ENCODE assay signal across 1 cellular context in the genomic region with DNA sequence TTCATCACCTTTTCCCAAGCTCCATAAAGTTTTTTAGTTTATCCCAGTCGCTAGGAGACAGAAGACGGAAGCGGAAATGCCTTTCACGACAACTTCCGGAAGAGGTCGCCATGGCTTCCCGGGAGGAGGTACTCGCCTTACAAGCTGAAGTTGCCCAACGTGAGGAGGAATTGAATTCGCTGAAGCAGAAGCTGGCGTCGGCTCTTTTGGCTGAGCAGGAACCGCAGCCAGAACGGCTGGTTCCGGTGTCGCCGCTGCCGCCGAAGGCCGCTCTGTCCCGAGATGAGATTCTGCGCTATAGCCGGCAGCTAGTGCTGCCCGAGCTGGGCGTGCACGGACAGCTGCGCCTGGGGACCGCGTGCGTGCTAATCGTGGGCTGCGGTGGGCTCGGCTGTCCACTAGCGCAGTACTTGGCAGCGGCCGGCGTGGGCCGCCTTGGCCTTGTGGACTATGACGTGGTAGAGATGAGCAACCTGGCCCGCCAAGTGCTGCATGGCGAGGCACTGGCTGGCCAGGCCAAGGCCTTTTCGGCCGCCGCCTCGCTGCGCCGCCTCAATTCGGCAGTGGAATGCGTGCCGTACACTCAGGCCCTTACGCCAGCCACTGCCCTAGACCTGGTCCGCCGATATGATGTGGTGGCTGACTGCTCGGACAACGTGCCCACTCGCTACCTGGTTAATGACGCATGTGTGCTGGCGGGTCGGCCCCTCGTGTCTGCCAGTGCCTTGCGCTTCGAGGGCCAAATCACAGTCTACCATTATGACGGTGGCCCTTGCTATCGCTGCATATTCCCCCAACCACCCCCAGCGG.
TF ChIP-seq lines count a peak whose summit lies in the region.

A gene with protein sequence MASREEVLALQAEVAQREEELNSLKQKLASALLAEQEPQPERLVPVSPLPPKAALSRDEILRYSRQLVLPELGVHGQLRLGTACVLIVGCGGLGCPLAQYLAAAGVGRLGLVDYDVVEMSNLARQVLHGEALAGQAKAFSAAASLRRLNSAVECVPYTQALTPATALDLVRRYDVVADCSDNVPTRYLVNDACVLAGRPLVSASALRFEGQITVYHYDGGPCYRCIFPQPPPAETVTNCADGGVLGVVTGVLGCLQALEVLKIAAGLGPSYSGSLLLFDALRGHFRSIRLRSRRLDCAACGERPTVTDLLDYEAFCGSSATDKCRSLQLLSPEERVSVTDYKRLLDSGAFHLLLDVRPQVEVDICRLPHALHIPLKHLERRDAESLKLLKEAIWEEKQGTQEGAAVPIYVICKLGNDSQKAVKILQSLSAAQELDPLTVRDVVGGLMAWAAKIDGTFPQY (plus strand): TSS at position 86 of the 810 bp plus-strand sequence. CDS start 25 bp downstream, at position 111.

TF ChIP-seq in K562, 482 proteins besides CTCF, POLR2A, EP300 and RAD21 (continued from another document and continues in another):
- TF ChIP-seq AFF4 (CRISPR knock-in tag; IDR thresholded peaks at IDR 0.05): 0 out of 2 replicates have a peak, but pooled peaks have one; percentile 5
- TF ChIP-seq RBBP5 (IDR thresholded peaks at IDR 0.05; ENCODE audit: borderline replicate concordance, insufficient read depth, low read length, poor library complexity, severe bottlenecking): peak; percentile 91
- no peak for TF ChIP-seq ZNF584 (CRISPR knock-in tag; IDR thresholded peaks at IDR 0.05; ENCODE audit: low read depth)
- peak; percentile 96; the same call in 1 of the 2 replicates for TF ChIP-seq ELF1 (tag; IDR thresholded peaks at IDR 0.05)
- no peak for TF ChIP-seq ZNF280B (CRISPR knock-in tag; IDR thresholded peaks at IDR 0.05)
- TF ChIP-seq MNT (conservative IDR thresholded peaks at IDR 0.05): peak; percentile 76 to 90
- no peak for TF ChIP-seq GATAD2B (IDR thresholded peaks at IDR 0.05; ENCODE audit: borderline replicate concordance)
- TF ChIP-seq XRCC4 (IDR thresholded peaks at IDR 0.05; ENCODE audit: extremely low read depth, insufficient read depth, insufficient read length): no peak
- 0 out of 2 replicates have a peak, but pooled peaks have one; percentile 2 for TF ChIP-seq NCOR1 (IDR thresholded peaks at IDR 0.05)
- TF ChIP-seq KAT7 (CRISPR knock-in tag; IDR thresholded peaks at IDR 0.05; ENCODE audit: borderline replicate concordance): peak; percentile 85; the same call in 1 of the 2 replicates
- no peak for TF ChIP-seq JUN (IDR thresholded peaks at IDR 0.05; ENCODE audit: borderline replicate concordance, low read depth, low read length)
- peak; percentile 49; the same call in 1 of the 2 replicates for TF ChIP-seq JUN (CRISPR knock-in tag; IDR thresholded peaks at IDR 0.05; ENCODE audit: borderline replicate concordance)
- 0 out of 2 replicates have a peak, but pooled peaks have one; percentile 8 for TF ChIP-seq TEAD4 (IDR thresholded peaks at IDR 0.05; ENCODE audit: low read length)
- 0 out of 2 replicates have a peak, but pooled peaks have one; percentile 16 for TF ChIP-seq TEAD4 (CRISPR knock-in tag; IDR thresholded peaks at IDR 0.05; ENCODE audit: borderline replicate concordance)
- TF ChIP-seq MED1 (CRISPR knock-in tag; IDR thresholded peaks at IDR 0.05; ENCODE audit: borderline replicate concordance): 0 out of 2 replicates have a peak, but pooled peaks have one; percentile 61
- TF ChIP-seq TCF7L2 (IDR thresholded peaks at IDR 0.05; ENCODE audit: low read depth, low read length): no peak
- TF ChIP-seq TCF3 (CRISPR knock-in tag; IDR thresholded peaks at IDR 0.05): 0 out of 2 replicates have a peak, but pooled peaks have one; percentile 9
- TF ChIP-seq ZC3H4 (CRISPR knock-in tag; IDR thresholded peaks at IDR 0.05; ENCODE audit: borderline replicate concordance): peak; percentile 69; the same call in 1 of the 2 replicates
- TF ChIP-seq, protein P1, sequence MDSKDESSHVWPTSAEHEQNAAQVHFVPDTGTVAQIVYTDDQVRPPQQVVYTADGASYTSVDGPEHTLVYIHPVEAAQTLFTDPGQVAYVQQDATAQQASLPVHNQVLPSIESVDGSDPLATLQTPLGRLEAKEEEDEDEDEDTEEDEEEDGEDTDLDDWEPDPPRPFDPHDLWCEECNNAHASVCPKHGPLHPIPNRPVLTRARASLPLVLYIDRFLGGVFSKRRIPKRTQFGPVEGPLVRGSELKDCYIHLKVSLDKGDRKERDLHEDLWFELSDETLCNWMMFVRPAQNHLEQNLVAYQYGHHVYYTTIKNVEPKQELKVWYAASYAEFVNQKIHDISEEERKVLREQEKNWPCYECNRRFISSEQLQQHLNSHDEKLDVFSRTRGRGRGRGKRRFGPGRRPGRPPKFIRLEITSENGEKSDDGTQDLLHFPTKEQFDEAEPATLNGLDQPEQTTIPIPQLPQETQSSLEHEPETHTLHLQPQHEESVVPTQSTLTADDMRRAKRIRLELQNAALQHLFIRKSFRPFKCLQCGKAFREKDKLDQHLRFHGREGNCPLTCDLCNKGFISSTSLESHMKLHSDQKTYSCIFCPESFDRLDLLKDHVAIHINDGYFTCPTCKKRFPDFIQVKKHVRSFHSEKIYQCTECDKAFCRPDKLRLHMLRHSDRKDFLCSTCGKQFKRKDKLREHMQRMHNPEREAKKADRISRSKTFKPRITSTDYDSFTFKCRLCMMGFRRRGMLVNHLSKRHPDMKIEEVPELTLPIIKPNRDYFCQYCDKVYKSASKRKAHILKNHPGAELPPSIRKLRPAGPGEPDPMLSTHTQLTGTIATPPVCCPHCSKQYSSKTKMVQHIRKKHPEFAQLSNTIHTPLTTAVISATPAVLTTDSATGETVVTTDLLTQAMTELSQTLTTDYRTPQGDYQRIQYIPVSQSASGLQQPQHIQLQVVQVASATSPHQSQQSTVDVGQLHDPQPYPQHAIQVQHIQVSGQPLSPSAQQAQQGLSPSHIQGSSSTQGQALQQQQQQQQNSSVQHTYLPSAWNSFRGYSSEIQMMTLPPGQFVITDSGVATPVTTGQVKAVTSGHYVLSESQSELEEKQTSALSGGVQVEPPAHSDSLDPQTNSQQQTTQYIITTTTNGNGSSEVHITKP (IDR thresholded peaks at IDR 0.05; ENCODE audit: partially characterized antibody): no peak
- peak; percentile 84; the same call in 1 of the 2 replicates for TF ChIP-seq PHF8 (IDR thresholded peaks at IDR 0.05; ENCODE audit: borderline replicate concordance, low read length)
- TF ChIP-seq FOXA3 (CRISPR knock-in tag; conservative IDR thresholded peaks at IDR 0.05 in 1 of 2, IDR thresholded peaks at IDR 0.05 in 1 of 2): peak in 1 of 2 experiments; percentile 38; a peak in 1 of 4 replicates
- peak; percentile 92 for TF ChIP-seq GABPA (tag; conservative IDR thresholded peaks at IDR 0.05; ENCODE audit: low read depth)
- TF ChIP-seq E2F8 (IDR thresholded peaks at IDR 0.05; ENCODE audit: low read depth, partially characterized antibody): peak; percentile 80
- TF ChIP-seq ZNF165 (CRISPR knock-in tag; IDR thresholded peaks at IDR 0.05; ENCODE audit: borderline replicate concordance): no peak
- peak; percentile 89 for TF ChIP-seq SAP30 (IDR thresholded peaks at IDR 0.05; ENCODE audit: borderline replicate concordance, insufficient read depth, low read depth, low read length, poor library complexity, severe bottlenecking)
- TF ChIP-seq RFX1 (IDR thresholded peaks at IDR 0.05): peak; percentile 99
- peak; percentile 67 for TF ChIP-seq HDAC3 (IDR thresholded peaks at IDR 0.05; ENCODE audit: borderline replicate concordance, partially characterized antibody)
- TF ChIP-seq RB1 (IDR thresholded peaks at IDR 0.05; ENCODE audit: low read depth): 0 out of 2 replicates have a peak, but pooled peaks have one; percentile 4
- TF ChIP-seq, protein P2, sequence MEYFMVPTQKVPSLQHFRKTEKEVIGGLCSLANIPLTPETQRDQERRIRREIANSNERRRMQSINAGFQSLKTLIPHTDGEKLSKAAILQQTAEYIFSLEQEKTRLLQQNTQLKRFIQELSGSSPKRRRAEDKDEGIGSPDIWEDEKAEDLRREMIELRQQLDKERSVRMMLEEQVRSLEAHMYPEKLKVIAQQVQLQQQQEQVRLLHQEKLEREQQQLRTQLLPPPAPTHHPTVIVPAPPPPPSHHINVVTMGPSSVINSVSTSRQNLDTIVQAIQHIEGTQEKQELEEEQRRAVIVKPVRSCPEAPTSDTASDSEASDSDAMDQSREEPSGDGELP (CRISPR knock-in tag; IDR thresholded peaks at IDR 0.05; ENCODE audit: borderline replicate concordance): peak; percentile 72; the same call in 1 of the 2 replicates
- TF ChIP-seq ZNF184 (CRISPR knock-in tag; IDR thresholded peaks at IDR 0.05): no peak
- TF ChIP-seq L3MBTL2 (IDR thresholded peaks at IDR 0.05): peak; percentile 22; the same call in 1 of the 2 replicates
- TF ChIP-seq HDAC2 (IDR thresholded peaks at IDR 0.05): peak; percentile 86
- peak; percentile 55 for TF ChIP-seq ZFX (CRISPR knock-in tag; IDR thresholded peaks at IDR 0.05)
- peak in 1 of 2 experiments; percentile 96; a peak in 2 of 4 replicates for TF ChIP-seq CSDE1 (IDR thresholded peaks at IDR 0.05)
- TF ChIP-seq ARNT (IDR thresholded peaks at IDR 0.05): peak in 1 of 2 experiments; percentile 6; a peak in 1 of 4 replicates
- TF ChIP-seq CREB1 (IDR thresholded peaks at IDR 0.05): no peak; the same call in 1 of the 2 replicates
- TF ChIP-seq CREB1 (CRISPR knock-in tag; IDR thresholded peaks at IDR 0.05): peak; percentile 57
- TF ChIP-seq BRD9 (IDR thresholded peaks at IDR 0.05; ENCODE audit: low read depth, partially characterized antibody): no peak
- TF ChIP-seq, protein P3, sequence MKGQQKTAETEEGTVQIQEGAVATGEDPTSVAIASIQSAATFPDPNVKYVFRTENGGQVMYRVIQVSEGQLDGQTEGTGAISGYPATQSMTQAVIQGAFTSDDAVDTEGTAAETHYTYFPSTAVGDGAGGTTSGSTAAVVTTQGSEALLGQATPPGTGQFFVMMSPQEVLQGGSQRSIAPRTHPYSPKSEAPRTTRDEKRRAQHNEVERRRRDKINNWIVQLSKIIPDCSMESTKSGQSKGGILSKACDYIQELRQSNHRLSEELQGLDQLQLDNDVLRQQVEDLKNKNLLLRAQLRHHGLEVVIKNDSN (CRISPR knock-in tag; IDR thresholded peaks at IDR 0.05): peak; percentile 52
- TF ChIP-seq FOXK2 (conservative IDR thresholded peaks at IDR 0.05 in 1 of 2, IDR thresholded peaks at IDR 0.05 in 1 of 2; ENCODE audit: low read depth in 2 of 2): peak in 1 of 2 experiments; percentile 66; a peak in 2 of 4 replicates
- TF ChIP-seq RCOR1 (IDR thresholded peaks at IDR 0.05; ENCODE audit: borderline replicate concordance in 1 of 2, low read depth in 2 of 2, low read length in 2 of 2): no peak
